Comparison of ENCODE assay signal across 8 cellular contexts in the genomic region with DNA sequence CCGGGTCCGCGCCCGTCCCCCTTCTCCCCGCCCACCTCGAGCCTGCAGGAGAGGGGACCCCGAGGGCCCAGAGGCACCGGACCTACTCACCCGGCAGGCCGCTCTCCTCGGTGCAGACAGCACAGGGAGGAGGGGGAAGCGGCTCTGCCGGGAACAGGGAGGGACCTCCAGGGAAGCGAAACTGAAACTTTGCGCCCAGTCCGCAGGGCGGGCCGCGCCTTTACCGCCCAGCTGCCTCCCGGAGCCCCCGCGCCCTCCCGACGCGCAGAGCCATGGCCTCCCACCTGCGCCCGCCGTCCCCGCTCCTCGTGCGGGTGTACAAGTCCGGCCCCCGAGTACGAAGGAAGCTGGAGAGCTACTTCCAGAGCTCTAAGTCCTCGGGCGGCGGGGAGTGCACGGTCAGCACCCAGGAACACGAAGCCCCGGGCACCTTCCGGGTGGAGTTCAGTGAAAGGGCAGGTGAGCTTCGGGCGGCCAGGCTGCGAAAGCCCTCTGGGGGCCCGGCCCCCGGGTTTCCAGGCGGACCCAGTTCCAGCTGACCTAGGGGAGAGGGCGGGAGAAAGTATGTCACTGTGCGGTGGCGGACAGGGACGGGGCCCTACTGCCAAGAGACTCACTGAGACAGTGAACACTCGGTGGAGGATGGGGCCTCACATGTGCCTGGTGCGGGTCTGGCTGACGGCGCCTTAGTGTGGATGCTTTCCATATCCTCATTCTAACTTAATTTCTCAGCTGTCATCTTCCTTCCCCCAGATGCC. TPM values are rescaled to one million over a fixed set of nuclear protein-coding genes. Genes with fewer than 3 reads are reported as not detected.
DNase-seq lines count a peak whose midpoint lies in the region; ATAC-seq, FAIRE-seq and TF ChIP-seq lines count a peak whose summit lies in the region.

TSS of gene DTX3L (plus strand) at position 184 of the 758 bp plus-strand sequence. CDS start at position 273, 89 bp downstream.
TSS of gene PARP9 (minus strand) at position 146 of the 758 bp plus-strand sequence. CDS start 4,680 bp downstream, outside the sequence.

- DNase-seq in NCI-H128 (lab: John Stamatoyannopoulos, UW; ENCODE audit: unreplicated experiment) (peak; percentile 32), ascending aorta (ENCODE audit: low spot score in 2 of 2) (peak; percentile 29 to 88), right atrium auricular region (ENCODE audit: low spot score) (peak; percentile 83), putamen (ENCODE audit: low spot score) (peak; percentile 64), urothelium cell line (ENCODE audit: low spot score) (peak; percentile 94)
- peak; percentile 73 for DNase-seq in T-helper 2 cell treated with Interferon-gamma antibody and Interleukin-4, amounts not matched to agents 5 μg/mL and 100 μg/mL, for 36 hours (ENCODE audit: low spot score)

- FAIRE-seq in urothelium cell line (lab: Jason Lieb, UNC), result peak; percentile 5

- H3K27me3 ChIP-seq in ascending aorta, result no peaks in the 10 kb centered on the region
- H3K27me3 ChIP-seq in right atrium auricular region, result no peaks in the 10 kb centered on the region

- peak within 1 kb of the TSS; percentile 87 to 91 for H3K27ac ChIP-seq in ascending aorta
- H3K27ac ChIP-seq in right atrium auricular region, result peak within 1 kb of the TSS; percentile 90 to 94

- peak; percentile 77 for ATAC-seq in HG02642 (IDR thresholded peaks at IDR 0.05; ENCODE audit: poor library complexity, unreplicated experiment)

- H3K4me3 ChIP-seq in ascending aorta (peak within 1 kb of the TSS; percentile 90 to 94), right atrium auricular region (peak within 1 kb of the TSS; percentile 82 to 83)

- TF ChIP-seq POLR2A in GM10847 (IDR thresholded peaks at IDR 0.05; ENCODE audit: extremely low read depth, insufficient read length), result peak; percentile 58

- peak within 1 kb of the TSS; percentile 100 for H3K4me3 Mint-ChIP-seq in T-helper 2 cell treated with Interferon-gamma antibody and Interleukin-4, amounts not matched to agents 5 μg/mL and 100 μg/mL, for 36 hours

- no peaks in the 10 kb centered on the region for H3K27me3 Mint-ChIP-seq in T-helper 2 cell treated with Interferon-gamma antibody and Interleukin-4, amounts not matched to agents 5 μg/mL and 100 μg/mL, for 36 hours (ENCODE audit: low read depth)

- peak within 1 kb of the TSS; percentile 98 for H3K27ac Mint-ChIP-seq in T-helper 2 cell treated with Interferon-gamma antibody and Interleukin-4, amounts not matched to agents 5 μg/mL and 100 μg/mL, for 36 hours

- no peaks in the 10 kb centered on the region for H3K9me3 Mint-ChIP-seq in T-helper 2 cell treated with Interferon-gamma antibody and Interleukin-4, amounts not matched to agents 5 μg/mL and 100 μg/mL, for 36 hours

- H3K36me3 ChIP-seq in ascending aorta, result peaks cover 6 to 31% of the 10 kb centered on the region in 2 donors
- no peaks in the 10 kb centered on the region for H3K36me3 ChIP-seq in right atrium auricular region

- no peaks in the 10 kb centered on the region for H3K9me3 ChIP-seq in ascending aorta
- no peaks in the 10 kb centered on the region for H3K9me3 ChIP-seq in right atrium auricular region

- peaks cover 65% of the 10 kb centered on the region for H3K4me1 Mint-ChIP-seq in T-helper 2 cell treated with Interferon-gamma antibody and Interleukin-4, amounts not matched to agents 5 μg/mL and 100 μg/mL, for 36 hours (ENCODE audit: low read depth)

- intact Hi-C loops in ascending aorta (cut with DNase I), result loop anchor here (1.0 kb wide), 3 partner anchors 49 to 148 kb away; partner anchors contain the start of gene WDR5B

- peaks cover 77% of the 10 kb centered on the region for H3K36me3 Mint-ChIP-seq in T-helper 2 cell treated with Interferon-gamma antibody and Interleukin-4, amounts not matched to agents 5 μg/mL and 100 μg/mL, for 36 hours (ENCODE audit: low read depth)

- TF ChIP-seq CTCF in ascending aorta (IDR thresholded peaks at IDR 0.05) (no peak), right atrium auricular region (IDR thresholded peaks at IDR 0.05) (no peak)

- H3K4me1 ChIP-seq in ascending aorta (peaks cover 4 to 16% of the 10 kb centered on the region in 2 donors), right atrium auricular region (peaks cover 0 to 26% of the 10 kb centered on the region in 2 donors)

RNA-seq across cellular contexts. Expression of gene DTX3L, which starts in this region (rescaled TPM):
- total RNA-seq in ascending aorta, result 22.4 TPM
- 10 to 100 TPM in 1 of 2 donors, 1 to 10 TPM in 1; 8.6 to 12.1 TPM for total RNA-seq in right atrium auricular region

RNA-seq across cellular contexts. Expression of gene PARP9, which starts in this region (rescaled TPM):
- 8.1 TPM for total RNA-seq in ascending aorta
- total RNA-seq in right atrium auricular region, result 10 to 100 TPM in 1 of 2 donors, 1 to 10 TPM in 1; 9.2 to 14.5 TPM

Comparison
In these comparisons a context has a peak if more than half of its experiments do, and no peak if none do; other contexts are left out.
1. Peak in every context shown above with its lines: DNase-seq, ATAC-seq, H3K4me3 ChIP-seq and H3K27ac ChIP-seq.
2. DNase-seq: peak in every context shown above with its lines; median percentile 94 in urothelium cell line; 83 in right atrium auricular region; 73 in T-helper 2 cell treated with Interferon-gamma antibody and Interleukin-4, amounts not matched to agents 5 μg/mL and 100 μg/mL, for 36 hours; 64 in putamen; 58 in ascending aorta; 32 in NCI-H128.